In the genomic region with DNA sequence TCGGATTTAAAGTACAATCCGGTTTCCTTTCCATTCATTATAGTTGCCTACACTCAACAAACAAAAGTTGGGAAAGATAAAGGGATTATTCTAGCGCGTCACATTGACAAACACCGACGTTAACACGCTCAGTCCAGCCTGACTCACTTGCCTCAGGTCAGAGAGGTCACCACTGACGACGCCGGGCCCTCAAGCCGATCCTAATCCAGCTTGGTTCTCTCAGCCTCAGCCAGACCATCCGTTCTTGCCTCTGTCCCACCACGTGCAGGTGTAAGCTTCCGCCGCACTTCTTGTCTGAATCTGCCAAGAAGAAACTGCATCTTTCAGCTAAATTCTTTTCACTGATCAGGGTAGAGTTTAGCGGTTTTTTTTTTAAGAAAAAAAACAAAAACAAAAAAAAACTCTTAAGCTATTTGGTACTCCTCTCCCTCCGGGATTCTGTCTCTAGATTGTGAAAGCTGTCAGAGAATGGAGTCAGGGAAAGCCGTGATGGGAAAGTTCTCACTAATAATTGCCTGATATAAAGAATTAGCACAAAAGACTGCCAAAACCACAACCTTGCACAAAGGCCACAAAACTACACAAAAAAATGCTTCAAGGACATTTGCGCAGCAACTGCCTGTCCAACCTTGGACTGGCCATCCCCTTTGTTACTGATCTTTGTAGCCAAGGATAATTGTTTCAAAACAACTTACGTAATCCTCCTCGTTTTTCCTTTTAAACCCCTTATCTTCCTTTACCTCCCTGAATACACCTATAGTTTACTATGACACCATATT, we compare ENCODE assay signal across 9 cellular contexts.
DNase-seq lines count a peak whose midpoint lies in the region; ATAC-seq, FAIRE-seq and TF ChIP-seq lines count a peak whose summit lies in the region.
"Had no signal": no experiment of that assay in that cellular context is flagged by ENCODE, and none has a peak within 500 bp of the region (broad histone marks: within the 10 kb centered on the region; RNA-seq: fewer than 3 reads in every experiment).

No MANE protein-coding gene starts in this region.

- peaks cover 26% of the 10 kb centered on the region for H3K79me2 ChIP-seq in OCI-LY1 (ENCODE audit: insufficient read depth, low read length)

- no peak for ATAC-seq in GM21576 (IDR thresholded peaks at IDR 0.05; ENCODE audit: unreplicated experiment)

- DNase-seq in NCI-H1092 treated with DMSO at 0.1 percent for 48 hours (lab: John Stamatoyannopoulos, UW) = peak; percentile 68
- no peak for DNase-seq in NCI-H1092 (lab: John Stamatoyannopoulos, UW)
- peak; percentile 79 for DNase-seq in brain microvascular endothelial cell
- DNase-seq in iPS-NIHi7 (ENCODE audit: extremely low spot score) = peak; percentile 78
- DNase-seq in skeletal muscle cell (ENCODE audit: low read depth) = peak; percentile 56
- DNase-seq in H54 (ENCODE audit: insufficient read length, low spot score) = no peak

- TF ChIP-seq CTCF in OCI-LY1 (IDR thresholded peaks at IDR 0.05; ENCODE audit: low read length) (no peak), brain microvascular endothelial cell (IDR thresholded peaks at IDR 0.05; ENCODE audit: low read depth, low read length, missing control alignments) (no peak)

- H3K9ac ChIP-seq in OCI-LY1 (ENCODE audit: low read length) = peak overlapping the region; percentile 73

- no peak for TF ChIP-seq POLR2A in H54 (IDR thresholded peaks at IDR 0.05; ENCODE audit: low read depth, low read length)

- peak overlapping the region; percentile 91 for H3K4me2 ChIP-seq in OCI-LY1 (ENCODE audit: low read length)

- H3K27ac ChIP-seq in OCI-LY1 (ENCODE audit: low read depth, low read length, poor library complexity, severe bottlenecking) (peak overlapping the region; percentile 35), brain microvascular endothelial cell (peak overlapping the region; percentile 47)

- peaks cover 30% of the 10 kb centered on the region for H3K4me1 ChIP-seq in OCI-LY1 (ENCODE audit: insufficient read depth, low read length, severe bottlenecking)

- H3K4me3 ChIP-seq in OCI-LY1 (ENCODE audit: low read depth, low read length, poor library complexity, severe bottlenecking) (peak overlapping the region; percentile 75), brain microvascular endothelial cell (ENCODE audit: low read depth, low read length) (peak overlapping the region; percentile 68), skeletal muscle cell (ENCODE audit: low read depth, low read length) (peak overlapping the region; percentile 51)

- FAIRE-seq in H54 (lab: Jason Lieb, UNC) = no peak
- FAIRE-seq: colon had no signal

- in situ Hi-C loops in brain microvascular endothelial cell (cut with HindIII; ENCODE audit: low pct_ligation_motif_present, low sequenced_read_pairs) = no loop called here

- H3K9me3 ChIP-seq in OCI-LY1 (ENCODE audit: low read length) = no peaks in the 10 kb centered on the region

- no peaks in the 10 kb centered on the region for H3K9me2 ChIP-seq in OCI-LY1 (ENCODE audit: low read depth, low read length)

- H3F3A ChIP-seq in OCI-LY1 (ENCODE audit: insufficient read depth, low read length) = 0 out of 2 replicates have a peak, but pooled peaks cover 3% of the 10 kb centered on the region

- no peaks in the 10 kb centered on the region for H3K27me3 ChIP-seq in OCI-LY1 (ENCODE audit: insufficient read depth, low read length)
- no peaks in the 10 kb centered on the region for H3K27me3 ChIP-seq in brain microvascular endothelial cell (replicated peaks)

- H2AFZ ChIP-seq in OCI-LY1 (ENCODE audit: low read length) = peak overlapping the region; percentile 3; the same call in 1 of the 2 replicates

- H4K20me1 ChIP-seq in OCI-LY1 (ENCODE audit: insufficient read depth, low read length) = no peaks in the 10 kb centered on the region

- H3K36me3 ChIP-seq in OCI-LY1 (ENCODE audit: insufficient read depth, low read length) (peaks cover 4% of the 10 kb centered on the region), brain microvascular endothelial cell (replicated peaks) (no peaks in the 10 kb centered on the region)

Comparison
In these comparisons a context has a peak if more than half of its experiments do, and no peak if none do; other contexts are left out.
1. DNase-seq: peak in NCI-H1092 treated with DMSO at 0.1 percent for 48 hours (single experiment), brain microvascular endothelial cell (single experiment), iPS-NIHi7 (single experiment) and skeletal muscle cell (single experiment); none in NCI-H1092 (single experiment) and H54 (single experiment).
2. Peak in every context shown above with its lines, with median percentiles within 50 percentile points of each other: H3K4me3 ChIP-seq.